ENCODE assay signal across 8 cellular contexts in the genomic region with DNA sequence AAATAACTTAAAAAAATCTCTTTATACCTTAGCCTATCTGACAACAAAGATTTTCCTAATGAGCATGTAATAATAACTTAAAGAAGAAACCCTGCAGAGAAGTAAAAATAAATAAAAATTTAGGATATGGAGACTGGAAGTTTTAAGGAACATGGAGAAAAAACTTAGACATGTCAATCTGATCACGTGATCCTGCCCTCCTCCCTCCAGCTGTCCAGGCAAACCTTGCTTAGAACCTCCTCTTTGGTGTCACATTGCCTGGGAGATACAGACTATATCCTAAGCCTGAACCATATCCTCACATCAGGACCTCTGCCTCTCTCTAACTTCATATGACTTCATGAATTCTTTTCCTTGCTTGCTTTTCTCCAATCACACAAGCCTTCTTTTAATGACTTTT.
"Had no signal": no experiment of that assay in that cellular context is flagged by ENCODE, and none has a peak within 500 bp of the region (broad histone marks: within the 10 kb centered on the region; RNA-seq: fewer than 3 reads in every experiment).

No MANE protein-coding gene starts in this region.

- H3K4me3 ChIP-seq: GM12878 had no signal

- FAIRE-seq: G401.6, GM12878, GM12891, GM12892, GM18507, GM19239 had no signal

- ATAC-seq: GM12878 had no signal

- DNase-seq: GDM1, GF-D8 had no signal
